ENCODE assay signal across 34 cellular contexts in the genomic region with DNA sequence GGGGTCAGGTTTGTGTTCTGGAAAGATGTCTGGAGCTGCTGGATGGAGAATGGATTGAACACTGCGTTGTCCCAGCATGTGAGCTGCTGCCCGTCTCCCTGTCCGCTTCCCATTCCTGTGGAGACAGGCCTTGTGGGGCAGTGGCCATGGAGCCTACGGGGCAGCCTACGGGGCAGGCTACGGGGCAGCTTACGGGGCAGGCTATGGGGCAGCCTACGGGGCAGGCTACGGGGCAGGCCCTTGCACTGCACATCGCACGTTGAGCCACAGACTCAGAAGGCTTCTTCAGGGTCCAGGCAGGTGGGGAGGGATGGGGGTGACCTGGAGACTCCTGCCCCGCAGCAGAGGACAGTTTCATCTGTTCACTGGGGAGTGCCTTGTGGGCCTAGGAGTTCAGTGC. TPM values are rescaled to one million over a fixed set of nuclear protein-coding genes. Genes with fewer than 3 reads are reported as not detected.
"Had no signal": no experiment of that assay in that cellular context is flagged by ENCODE, and none has a peak within 500 bp of the region (broad histone marks: within the 10 kb centered on the region; RNA-seq: fewer than 3 reads in every experiment).

No MANE protein-coding gene starts in this region.

- H3K4me2 ChIP-seq: smooth muscle cell had no signal

- H3K36me3 ChIP-seq: transverse colon had no signal

- H3K4me1 ChIP-seq: foreskin keratinocyte, heart right ventricle, left ventricle myocardium inferior, lower lobe of right lung, pancreas, suprapubic skin, transverse colon, vagina had no signal

- H3K4me3 Mint-ChIP-seq: naive thymus-derived CD8-positive, alpha-beta T cell; stimulated activated naive CD8-positive, alpha-beta T cell treated with anti-CD3 and anti-CD28 coated beads, Interleukin-15, amount 100 ng/mL, for 72 hours had no signal

- H3K9me3 ChIP-seq: esophagus muscularis mucosa, gastroesophageal sphincter, heart right ventricle, left ventricle myocardium inferior, lower lobe of right lung, pancreas, suprapubic skin, transverse colon, vagina had no signal

- ATAC-seq: foreskin keratinocyte; gastroesophageal sphincter; left colon; naive thymus-derived CD8-positive, alpha-beta T cell; pancreas; sciatic nerve; stimulated activated naive CD8-positive, alpha-beta T cell treated with anti-CD3 and anti-CD28 coated beads, Interleukin-15, amount 100 ng/mL, for 72 hours had no signal

- H3K27me3 ChIP-seq: esophagus muscularis mucosa, foreskin keratinocyte, gastroesophageal sphincter, heart right ventricle, pancreas, suprapubic skin, transverse colon, vagina had no signal

- H3K4me3 ChIP-seq: coronary artery, esophagus muscularis mucosa, gastroesophageal sphincter, heart right ventricle, left ventricle myocardium inferior, lower lobe of right lung, pancreas, smooth muscle cell, suprapubic skin, transverse colon, vagina had no signal

- DNase-seq: dermis blood vessel endothelial cell; effector memory CD4-positive, alpha-beta T cell; foreskin keratinocyte; heart right ventricle; hippocampal formation; left colon; left ventricle myocardium inferior; lower lobe of right lung; naive thymus-derived CD8-positive, alpha-beta T cell; occipital lobe; stimulated activated CD4-positive, alpha-beta T cell treated with anti-CD3 and anti-CD28 coated beads, Interleukin-12 subunit alpha, Interleukin-12 subunit beta, amount 100 ng/mL, for 4 hours; stimulated activated CD4-positive, alpha-beta T cell treated with anti-CD3 and anti-CD28 coated beads, Interleukin-1b, Interleukin-23, amount 100 ng/mL, for 48 hours; stimulated activated CD4-positive, alpha-beta T cell treated with anti-CD3 and anti-CD28 coated beads, Interleukin-4, amount 100 ng/mL, for 1 hour; stimulated activated CD8-positive, alpha-beta memory T cell treated with anti-CD3 and anti-CD28 coated beads, Interleukin-4, amount 100 ng/mL, for 48 hours; stimulated activated naive CD4-positive, alpha-beta T cell; stimulated activated naive CD8-positive, alpha-beta T cell treated with anti-CD3 and anti-CD28 coated beads, Interleukin-15, amount 100 ng/mL, for 72 hours; transverse colon had no signal

- H3K27me3 Mint-ChIP-seq: naive thymus-derived CD8-positive, alpha-beta T cell; stimulated activated naive CD8-positive, alpha-beta T cell treated with anti-CD3 and anti-CD28 coated beads, Interleukin-15, amount 100 ng/mL, for 72 hours had no signal

- H3K27ac ChIP-seq: coronary artery, esophagus muscularis mucosa, foreskin keratinocyte, gastroesophageal sphincter, heart right ventricle, left ventricle myocardium inferior, lower lobe of right lung, pancreas, suprapubic skin, transverse colon, vagina had no signal

- H3K9me3 Mint-ChIP-seq: naive thymus-derived CD8-positive, alpha-beta T cell had no signal

- H3K27ac Mint-ChIP-seq: naive thymus-derived CD8-positive, alpha-beta T cell; stimulated activated naive CD8-positive, alpha-beta T cell treated with anti-CD3 and anti-CD28 coated beads, Interleukin-15, amount 100 ng/mL, for 72 hours had no signal

- FAIRE-seq: endothelial cell of umbilical vein, islet of Langerhans, pancreas had no signal

RNA-seq across cellular contexts. Expression of gene PRDM7, which starts 48.1 kb away (rescaled TPM):
- total RNA-seq: dermis blood vessel endothelial cell; endothelial cell of umbilical vein; epithelial cell of proximal tubule; esophagus muscularis mucosa; fibroblast of lung; foreskin keratinocyte; gastroesophageal sphincter; heart right ventricle; kidney epithelial cell; left colon; left ventricle myocardium inferior; lower lobe of right lung; mesenteric fat pad; myocyte; naive thymus-derived CD8-positive, alpha-beta T cell; occipital lobe; pancreas; posterior vena cava; sciatic nerve; smooth muscle cell; suprapubic skin; transverse colon; ureter; vagina had no signal
- polyA plus RNA-seq: endothelial cell of umbilical vein; fibroblast of lung; foreskin keratinocyte; heart right ventricle; naive thymus-derived CD8-positive, alpha-beta T cell; pancreas; smooth muscle cell had no signal
